In the genomic region with DNA sequence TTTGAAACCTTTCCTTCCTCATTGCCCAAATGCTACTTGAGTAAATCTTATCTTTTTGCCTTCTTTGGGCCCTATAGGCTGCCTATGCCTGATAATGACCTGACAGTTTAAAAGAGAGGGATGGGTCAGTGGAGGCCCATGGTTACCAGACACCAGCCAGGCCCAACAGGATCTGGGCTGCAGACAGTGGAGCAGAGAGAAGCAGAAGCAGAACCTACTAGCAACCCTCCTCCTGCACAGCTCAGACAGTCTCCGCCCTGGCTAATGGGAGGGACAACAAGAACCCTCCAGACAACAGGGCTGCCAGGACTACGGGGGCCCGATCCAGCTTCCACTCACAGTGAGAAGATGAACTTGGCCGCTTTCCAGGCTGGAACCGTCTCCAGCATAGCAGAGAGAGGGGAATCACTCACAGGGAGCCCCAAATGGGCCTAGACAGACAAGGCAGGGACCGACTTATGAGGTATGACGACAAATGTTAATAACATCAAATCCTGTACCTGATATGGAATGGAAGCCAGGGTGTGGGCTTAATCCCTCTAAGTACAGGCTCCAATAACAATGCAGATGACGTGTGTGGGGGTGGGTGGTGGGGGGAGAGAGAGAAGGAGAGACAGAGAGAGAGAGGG, we compare ENCODE assay signal across 9 cellular contexts. TPM values are rescaled to one million over a fixed set of nuclear protein-coding genes. Genes with fewer than 3 reads are reported as not detected.
DNase-seq lines count a peak whose midpoint lies in the region; ATAC-seq, FAIRE-seq and TF ChIP-seq lines count a peak whose summit lies in the region.
"Had no signal": no experiment of that assay in that cellular context is flagged by ENCODE, and none has a peak within 500 bp of the region (broad histone marks: within the 10 kb centered on the region; RNA-seq: fewer than 3 reads in every experiment).

No MANE protein-coding gene starts in this region.

- H3K4me2 ChIP-seq in GM23248 (ENCODE audit: unreplicated experiment) (no peak overlapping the region), GM12878 (ENCODE audit: control insufficient read depth, insufficient read depth) (no peak overlapping the region), hepatocyte (no peak overlapping the region)

- H3K9me3 ChIP-seq in GM23248 (ENCODE audit: low read depth) (no peaks in the 10 kb centered on the region), GM12878 (replicated peaks; ENCODE audit: control insufficient read depth, insufficient read depth, low read length) (no peaks in the 10 kb centered on the region), hepatocyte (ENCODE audit: low read depth) (no peaks in the 10 kb centered on the region), gastrocnemius medialis (no peaks in the 10 kb centered on the region)

- H4K20me1 ChIP-seq in GM23248 (ENCODE audit: insufficient read depth): no peaks in the 10 kb centered on the region
- no peaks in the 10 kb centered on the region for H4K20me1 ChIP-seq in GM12878 (ENCODE audit: control insufficient read depth, insufficient read depth)
- H4K20me1 ChIP-seq in hepatocyte (ENCODE audit: insufficient read depth, poor library complexity, severe bottlenecking): no peaks in the 10 kb centered on the region

- peak overlapping the region; percentile 73 for H3K9ac ChIP-seq in GM23248
- H3K9ac ChIP-seq in GM12878 (ENCODE audit: control insufficient read depth, insufficient read depth, low read length): no peak overlapping the region

- peaks cover 94% of the 10 kb centered on the region for H3F3A ChIP-seq in GM23248 (ENCODE audit: insufficient read depth)

- H3K27ac ChIP-seq in GM23248 (peak overlapping the region; percentile 94), GM12878 (ENCODE audit: control insufficient read depth, insufficient read depth) (no peak overlapping the region), hepatocyte (peak overlapping the region; percentile 51), gastrocnemius medialis (peak overlapping the region; percentile 68 to 81 (median 72))

- no peak for TF ChIP-seq EP300 in GM12878 (IDR thresholded peaks at IDR 0.05; ENCODE audit: borderline replicate concordance in 1 of 2, control insufficient read depth in 1 of 2, low read depth in 2 of 2, low read length in 2 of 2)

- CTCF ChIA-PET in GM12878 (lab: Yijun Ruan, JAX): interaction anchor here (0.5 to 1.4 kb wide), 5 partner anchors 10 to 57 kb away, joined by 3 to 4 read pairs (median 3); no protein-coding TSS in a partner anchor

- TF ChIP-seq CTCF in GM12878 (IDR thresholded peaks at IDR 0.05 in 2 of 3, conservative IDR thresholded peaks at IDR 0.05 in 1 of 3; ENCODE audit: control insufficient read depth in 2 of 3, extremely low read depth in 1 of 3, insufficient read depth in 1 of 3, low read depth in 3 of 3, low read length in 3 of 3) (no peak), hepatocyte (IDR thresholded peaks at IDR 0.05; ENCODE audit: poor library complexity) (no peak), gastrocnemius medialis (IDR thresholded peaks at IDR 0.05 in 4 of 5, conservative IDR thresholded peaks at IDR 0.05 in 1 of 5) (no peak)

- H3K27me3 ChIP-seq in GM23248 (replicated peaks; ENCODE audit: insufficient read depth) (no peaks in the 10 kb centered on the region), GM12878 (replicated peaks in 1 of 2; ENCODE audit: control insufficient read depth in 2 of 2, insufficient read depth in 2 of 2, low read length in 1 of 2) (no peaks in the 10 kb centered on the region), hepatocyte (no peaks in the 10 kb centered on the region), gastrocnemius medialis (no peaks in the 10 kb centered on the region)

- SMC1A ChIA-PET in GM12878 (lab: Charles Lee; ENCODE audit: uncharacterized antibody, unreplicated experiment): interaction anchor here (0.9 to 1.8 kb wide), 6 partner anchors 10 to 222 kb away, joined by 3 to 11 read pairs (median 4); no protein-coding TSS in a partner anchor

- FAIRE-seq in GM12878 (lab: Jason Lieb, UNC): no peak

- RAD21 ChIA-PET in GM12878 (lab: Charles Lee; ENCODE audit: unreplicated experiment): interaction anchor here (1.1 to 2.7 kb wide), 4 partner anchors 16 to 130 kb away, joined by 3 to 12 read pairs (median 3); no protein-coding TSS in a partner anchor

- H3K9me2 ChIP-seq in GM23248 (ENCODE audit: insufficient read depth) (no peaks in the 10 kb centered on the region), hepatocyte (replicated peaks; ENCODE audit: insufficient read depth) (no peaks in the 10 kb centered on the region)

- H2AFZ ChIP-seq in GM23248 (no peak overlapping the region), GM12878 (ENCODE audit: control insufficient read depth, low read depth, low read length) (no peak overlapping the region), hepatocyte (no peak overlapping the region)

- DNase-seq in GM23248 (peak; percentile 33), GM12878 (ENCODE audit: low read depth, low spot score) (no peak), hepatocyte (ENCODE audit: low spot score) (peak; percentile 63), gastrocnemius medialis (peak in 1 of 2 donors; percentile 58), activated T-cell treated with anti-CD3 and anti-CD28 coated beads for 4 hours (no peak), NCI-H526 treated with DMSO at 0.1 percent for 48 hours (lab: John Stamatoyannopoulos, UW) (no peak), T-helper 1 cell (no peak)
- DNase-seq: naive thymus-derived CD4-positive, alpha-beta T cell had no signal

- POLR2A ChIA-PET in GM12878 (lab: Charles Lee): interaction anchor here (0.7 to 1.4 kb wide), 2 partner anchors 12 to 139 kb away, joined by 3 read pairs; no protein-coding TSS in a partner anchor

- BruUV-seq in GM12878 (replicated peaks; lab: Mats Ljungman, UMichigan): TSS peak; percentile 25

- ATAC-seq in GM12878 (no peak), gastrocnemius medialis (peak in 1 of 2 donors; percentile 17), GM18873 (IDR thresholded peaks at IDR 0.05; ENCODE audit: low FRiP score, unreplicated experiment) (no peak)
- ATAC-seq: naive thymus-derived CD4-positive, alpha-beta T cell had no signal

- no peak for TF ChIP-seq RAD21 in GM12878 (IDR thresholded peaks at IDR 0.05; ENCODE audit: insufficient read depth, low read depth, low read length)

- no peak overlapping the region for H3K4me3 ChIP-seq in GM23248
- no peak overlapping the region for H3K4me3 ChIP-seq in GM12878
- no peak overlapping the region for H3K4me3 ChIP-seq in hepatocyte
- H3K4me3 ChIP-seq in gastrocnemius medialis: no peak overlapping the region

- no peak for TF ChIP-seq POLR2A in GM12878 (IDR thresholded peaks at IDR 0.05; ENCODE audit: low read depth, low read length)
- TF ChIP-seq POLR2A in gastrocnemius medialis (IDR thresholded peaks at IDR 0.05): no peak

- 45 to 52% methylated on average over 8 of the region's 8 CpGs for WGBS in GM23248 (ENCODE audit: low coverage in 1 of 2, low lambda C conversion rate in 2 of 2, missing lambda C conversion rate in 2 of 2), 2 experiments
- WGBS in GM12878 (ENCODE audit: insufficient coverage, insufficient replicate concordance, low lambda C conversion rate, missing lambda C conversion rate): 93% methylated on average over 8 of the region's 8 CpGs
- WGBS in hepatocyte (ENCODE audit: low lambda C conversion rate, missing lambda C conversion rate): 68% methylated on average over 8 of the region's 8 CpGs

- intact Hi-C loops in GM12878 (cut with micrococcal nuclease; ENCODE audit: unreplicated experiment): no loop called here
- intact Hi-C loops in gastrocnemius medialis (cut with DNase I; ENCODE audit: low total_unique reads): no loop called here

- H3K4me1 ChIP-seq in GM23248 (ENCODE audit: insufficient read depth) (peaks cover 77% of the 10 kb centered on the region), GM12878 (ENCODE audit: control insufficient read depth, insufficient read depth, low read length) (peaks cover 5% of the 10 kb centered on the region), hepatocyte (ENCODE audit: insufficient read depth) (no peaks in the 10 kb centered on the region), gastrocnemius medialis (peaks cover 30 to 64% of the 10 kb centered on the region in 2 donors)

- H3K36me3 ChIP-seq in GM23248 (ENCODE audit: low read depth): peaks cover 63% of the 10 kb centered on the region
- H3K36me3 ChIP-seq in GM12878 (ENCODE audit: control insufficient read depth in 2 of 2, insufficient read depth in 2 of 2, low read length in 1 of 2): peaks cover 26 to 52% of the 10 kb centered on the region in 2 experiments
- no peaks in the 10 kb centered on the region for H3K36me3 ChIP-seq in hepatocyte (replicated peaks; ENCODE audit: insufficient read depth, low read depth)
- peaks cover 0 to 25% of the 10 kb centered on the region in 2 donors for H3K36me3 ChIP-seq in gastrocnemius medialis

- H3K79me2 ChIP-seq in GM23248 (ENCODE audit: insufficient read depth) (no peaks in the 10 kb centered on the region; the same call in none of the 2 replicates), GM12878 (ENCODE audit: control insufficient read depth, insufficient read depth, low read length) (no peaks in the 10 kb centered on the region), hepatocyte (no peaks in the 10 kb centered on the region)

- in situ Hi-C loops in GM23248 (cut with MboI) (no loop called here), GM12878 (cut with MboI) (no loop called here), gastrocnemius medialis (cut with MboI; ENCODE audit: low sequenced_read_pairs in 4 of 4) (no loop called here)

TF ChIP-seq in GM12878, 131 proteins besides CTCF, POLR2A, EP300 and RAD21 (continues in another document):
- TF ChIP-seq ASH2L (IDR thresholded peaks at IDR 0.05; ENCODE audit: borderline replicate concordance, low read depth): no peak

RNA-seq across cellular contexts. Expression of gene DGKI, which starts 31.7 kb away (rescaled TPM):
- 21.1 and 25.9 TPM in 2 replicates for total RNA-seq in GM23248 (2014; rRNA removed; shearing (Covaris generic))
- 5.1 and 5.4 TPM in 2 replicates for polyA plus RNA-seq in GM23248 (2016; fragmentation: Nextera tagmentation; extraction: Ambion mirVana)
- total RNA-seq in GM12878 (2013; cell fraction: nucleolus; rRNA removed): 101 and 104 TPM in 2 replicates
- total RNA-seq in GM12878 (2014; rRNA removed): 23.3 and 29.9 TPM in 2 replicates
- total RNA-seq in GM12878 (2014; rRNA removed; fragmentation: Illumina TruSeq; extraction: Trizol): 26.8 and 29.9 TPM in 2 replicates
- total RNA-seq in GM12878 (2021): 15.9 and 17.7 TPM in 2 replicates
- 0.38 TPM for polyA plus RNA-seq in GM12878 (2011; ENCODE audit: low read depth)
- polyA plus RNA-seq in GM12878 (2011; rRNA removed): 33.0 and 39.3 TPM in 2 replicates
- 10.4 and 13.1 TPM in 2 replicates for polyA plus RNA-seq in GM12878 (2011; cell fraction: cytosol; rRNA removed)
- 30.1 and 37.0 TPM in 2 replicates for polyA plus RNA-seq in GM12878 (2011; cell fraction: nucleus; rRNA removed)
- 1.1 and 2.5 TPM in 2 replicates for polyA plus RNA-seq in GM12878 (2012)
- polyA plus RNA-seq in GM12878 (2014; fragmentation: Illumina TruSeq; extraction: Trizol): 20.9 and 25.8 TPM in 2 replicates
- polyA plus RNA-seq in GM12878 (2014; fragmentation: Nextera tagmentation; extraction: Ambion mirVana): 10 to 100 TPM; 28.3 to 37.1 TPM
- polyA plus RNA-seq in GM12878 (2014; rRNA removed): 19.8 and 20.4 TPM in 2 replicates
- polyA plus RNA-seq in GM12878 (2016; fragmentation: Nextera tagmentation; extraction: Ambion mirVana): 10 to 100 TPM; 10.4 TPM
- 50.7 and 57.1 TPM in 2 replicates for polyA minus RNA-seq in GM12878 (2011; rRNA and poly(A)+ RNA removed)
- 9.2 and 11.4 TPM in 2 replicates for polyA minus RNA-seq in GM12878 (2011; cell fraction: cytosol; rRNA and poly(A)+ RNA removed)
- 76.5 and 96.6 TPM in 2 replicates for polyA minus RNA-seq in GM12878 (2011; cell fraction: nucleus; rRNA and poly(A)+ RNA removed)
- 1.8 and 2.7 TPM in 2 replicates for total RNA-seq in hepatocyte
- polyA plus RNA-seq in hepatocyte: 0.47 and 2.4 TPM in 2 replicates
- 1 to 10 TPM in 1 of 4 donors, under 1 TPM in 2, not detected in 1; 0.02 to 1.8 (median 0.07) TPM for total RNA-seq in gastrocnemius medialis
- polyA plus RNA-seq: naive thymus-derived CD4-positive, alpha-beta T cell had no signal

Comparison
In these comparisons a context has a peak if more than half of its experiments do, and no peak if none do; other contexts are left out.
1. DNase-seq: peak in GM23248 (single experiment) and hepatocyte (single experiment); none in GM12878 (single experiment), activated T-cell treated with anti-CD3 and anti-CD28 coated beads for 4 hours (single experiment), NCI-H526 treated with DMSO at 0.1 percent for 48 hours (single experiment) and T-helper 1 cell (0 of 5).